Comparison of ENCODE assay signal across 11 cellular contexts in the genomic region with DNA sequence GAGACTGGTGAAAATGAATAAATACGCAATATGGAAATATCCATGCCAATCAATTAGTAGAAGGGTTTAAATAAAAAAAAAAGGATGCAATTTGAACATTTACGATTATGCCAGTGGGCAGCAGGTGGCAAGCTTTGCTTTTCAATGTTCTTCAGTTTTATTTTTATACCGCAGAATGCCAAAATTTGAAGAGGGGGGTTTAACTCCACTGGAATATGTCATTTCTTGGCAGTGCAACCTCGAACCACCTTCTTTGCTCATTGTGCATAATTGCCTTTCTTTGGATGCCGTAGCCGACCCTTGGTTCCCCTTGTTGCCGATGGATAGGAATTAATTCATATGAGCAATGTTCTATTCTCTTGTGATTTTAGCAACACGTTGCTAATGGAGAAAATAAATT.
A peak's percentile ranks its signal among the peaks of the same experiment; 100 is the strongest.
DNase-seq lines count a peak whose midpoint lies in the region; ATAC-seq and TF ChIP-seq lines count a peak whose summit lies in the region.
"Had no signal": no experiment of that assay in that cellular context is flagged by ENCODE, and none has a peak within 500 bp of the region (broad histone marks: within the 10 kb centered on the region; RNA-seq: fewer than 3 reads in every experiment).

No MANE protein-coding gene starts in this region.

- H3K4me1 Mint-ChIP-seq in MCF 10A (ENCODE audit: insufficient read depth, unreplicated experiment): no peaks in the 10 kb centered on the region
- H3K4me1 Mint-ChIP-seq in CD4-positive, alpha-beta memory T cell: no peaks in the 10 kb centered on the region

- H3K4me3 Mint-ChIP-seq in MCF 10A (ENCODE audit: unreplicated experiment): no peak overlapping the region
- H3K4me3 Mint-ChIP-seq in CD4-positive, alpha-beta memory T cell: no peak overlapping the region
- H3K4me3 Mint-ChIP-seq: T-helper 1 cell treated with Interleukin-12 subunit alpha and Interleukin-12 subunit beta and Interleukin-4 antibody, amounts not matched to agents 30 μg/mL and 1 μg/mL, for 36 hours had no signal

- H3K27me3 ChIP-seq in ACC112 (ENCODE audit: insufficient read depth, low read length): no peaks in the 10 kb centered on the region
- no peaks in the 10 kb centered on the region for H3K27me3 ChIP-seq in CD4-positive, alpha-beta memory T cell (ENCODE audit: insufficient read depth, low read length)

- H3K4me3 ChIP-seq in ACC112 (ENCODE audit: low read depth, low read length) (peak overlapping the region; percentile 65), LNCaP clone FGC (ENCODE audit: low read depth, low read length) (no peak overlapping the region)
- H3K4me3 ChIP-seq in CD4-positive, alpha-beta memory T cell (ENCODE audit: low read length in 2 of 2): no peak overlapping the region
- H3K4me3 ChIP-seq: mucosa of descending colon had no signal

- no TSS peak for BruUV-seq in MCF 10A (replicated peaks; lab: Mats Ljungman, UMichigan)

- peak overlapping the region; percentile 62 for H2AFZ ChIP-seq in ACC112 (ENCODE audit: low read length, unreplicated experiment)

- peak; percentile 50 for ATAC-seq in left lobe of liver
- no peak for ATAC-seq in GM18519 (IDR thresholded peaks at IDR 0.05; ENCODE audit: low FRiP score, unreplicated experiment)
- ATAC-seq: mucosa of descending colon had no signal

- DNase-seq in LNCaP clone FGC (ENCODE audit: low read depth) (no peak), MCF 10A (ENCODE audit: unreplicated experiment) (peak; percentile 44), left lobe of liver (ENCODE audit: low spot score) (no peak), cerebellar cortex (ENCODE audit: low spot score) (no peak), NCI-H128 (lab: John Stamatoyannopoulos, UW; ENCODE audit: unreplicated experiment) (no peak)
- DNase-seq in CD4-positive, alpha-beta memory T cell: no peak
- DNase-seq: COR-L47, mucosa of descending colon had no signal

- TF ChIP-seq CTCF in LNCaP clone FGC (IDR thresholded peaks at IDR 0.05; ENCODE audit: control insufficient read depth, extremely low read depth, insufficient read depth) (peak; percentile 28; the same call in 1 of the 2 replicates), MCF 10A (IDR thresholded peaks at IDR 0.05; ENCODE audit: unreplicated experiment) (peak; percentile 52)

- H3K27ac Mint-ChIP-seq in MCF 10A (ENCODE audit: low read depth, unreplicated experiment): no peak overlapping the region
- no peak overlapping the region for H3K27ac Mint-ChIP-seq in CD4-positive, alpha-beta memory T cell
- H3K27ac Mint-ChIP-seq: T-helper 1 cell treated with Interleukin-12 subunit alpha and Interleukin-12 subunit beta and Interleukin-4 antibody, amounts not matched to agents 30 μg/mL and 1 μg/mL, for 36 hours had no signal

- POLR2A ChIA-PET in MCF 10A (lab: Yijun Ruan, JAX): no interaction called here
- POLR2A ChIA-PET in CD4-positive, alpha-beta memory T cell (lab: Charles Lee; ENCODE audit: partially characterized antibody): no interaction called here

- no peaks in the 10 kb centered on the region for H3K9me3 ChIP-seq in CD4-positive, alpha-beta memory T cell (ENCODE audit: control insufficient read depth in 1 of 2, low read length in 2 of 2)
- H3K9me3 ChIP-seq: mucosa of descending colon had no signal

- no peaks in the 10 kb centered on the region for H3K4me1 ChIP-seq in ACC112 (ENCODE audit: control insufficient read depth, insufficient read depth, low read length, unreplicated experiment)
- H3K4me1 ChIP-seq in CD4-positive, alpha-beta memory T cell (ENCODE audit: insufficient read depth, low read length): no peaks in the 10 kb centered on the region

- H3K79me2 ChIP-seq in ACC112 (ENCODE audit: control insufficient read depth, insufficient read depth, low read length, unreplicated experiment): no peaks in the 10 kb centered on the region

- no peaks in the 10 kb centered on the region for H3K27me3 Mint-ChIP-seq in MCF 10A (ENCODE audit: insufficient read depth, unreplicated experiment)
- peaks cover 2 to 4% of the 10 kb centered on the region in 2 donors for H3K27me3 Mint-ChIP-seq in CD4-positive, alpha-beta memory T cell

- CTCF ChIA-PET in MCF 10A (lab: Yijun Ruan, JAX): interaction anchor here (0.6 to 6.0 kb wide), 50 partner anchors 8 to 639 kb away, joined by 3 to 92 read pairs (median 4); a partner anchor contains a TSS
- CTCF ChIA-PET in CD4-positive, alpha-beta memory T cell (lab: Charles Lee; ENCODE audit: partially characterized antibody): interaction anchor here (0.7 to 1.2 kb wide), 2 partner anchors 9 to 323 kb away, joined by 3 read pairs; no protein-coding TSS in a partner anchor

- no peaks in the 10 kb centered on the region for H3K36me3 Mint-ChIP-seq in MCF 10A (ENCODE audit: insufficient read depth, unreplicated experiment)
- H3K36me3 Mint-ChIP-seq in CD4-positive, alpha-beta memory T cell: no peaks in the 10 kb centered on the region

- H3K36me3 ChIP-seq in ACC112 (ENCODE audit: insufficient read depth, low read length): no peaks in the 10 kb centered on the region
- no peaks in the 10 kb centered on the region for H3K36me3 ChIP-seq in CD4-positive, alpha-beta memory T cell (ENCODE audit: insufficient read depth, low read length)

- H3K27ac ChIP-seq in ACC112 (ENCODE audit: low read depth, low read length): no peak overlapping the region
- no peak overlapping the region for H3K27ac ChIP-seq in CD4-positive, alpha-beta memory T cell (ENCODE audit: low read depth, low read length)

- intact Hi-C loops in MCF 10A (cut with micrococcal nuclease): loop anchor here (1.0 to 5.0 kb wide), 6 partner anchors 52 to 548 kb away; no protein-coding TSS in a partner anchor
- intact Hi-C loops in CD4-positive, alpha-beta memory T cell (cut with micrococcal nuclease): no loop called here

- H3K9me3 Mint-ChIP-seq in MCF 10A (ENCODE audit: unreplicated experiment): no peaks in the 10 kb centered on the region
- peaks cover 0 to 3% (median 0%) of the 10 kb centered on the region in 8 donors for H3K9me3 Mint-ChIP-seq in CD4-positive, alpha-beta memory T cell
- H3K9me3 Mint-ChIP-seq: T-helper 1 cell treated with Interleukin-12 subunit alpha and Interleukin-12 subunit beta and Interleukin-4 antibody, amounts not matched to agents 30 μg/mL and 1 μg/mL, for 36 hours had no signal
